1 cellular context compared by ENCODE assay signal in the genomic region with DNA sequence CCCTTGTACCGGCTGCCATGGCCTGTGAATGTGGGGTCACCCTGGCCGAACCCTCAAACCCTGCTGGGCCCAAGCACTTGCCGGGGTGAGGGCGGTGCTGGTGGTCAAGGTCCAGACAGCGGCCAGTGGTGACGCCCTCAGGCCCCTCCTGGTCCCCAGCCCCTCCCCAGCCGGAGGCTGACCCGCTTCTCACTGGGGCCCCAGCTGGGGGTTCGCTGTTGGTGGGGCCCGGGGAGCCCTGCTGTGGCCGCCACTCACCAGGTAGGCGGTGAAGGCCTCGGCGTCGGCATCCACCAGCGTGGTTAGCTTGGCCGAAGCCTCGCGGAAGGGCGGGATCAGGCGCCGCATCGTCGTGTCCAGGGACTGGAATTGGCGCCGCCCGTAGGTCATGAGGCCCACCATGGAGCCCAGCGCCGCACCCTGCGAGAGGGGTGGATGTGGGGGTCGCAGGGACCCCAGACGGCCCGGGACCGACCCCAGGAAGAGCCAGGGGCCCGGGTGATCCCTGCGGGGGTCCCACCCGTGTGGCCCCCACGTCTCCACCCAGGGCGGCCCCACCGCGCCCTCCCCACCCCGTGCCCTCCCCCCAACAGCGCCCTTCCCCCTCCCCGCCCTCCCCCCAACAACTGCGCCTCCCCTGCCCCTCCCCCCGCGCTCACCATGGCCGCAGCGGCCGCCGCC.
TF ChIP-seq lines count a peak whose summit lies in the region.

No MANE protein-coding gene starts in this region.

TF ChIP-seq in K562, 482 proteins besides CTCF, POLR2A, EP300 and RAD21:
- TF ChIP-seq ZBTB7A (IDR thresholded peaks at IDR 0.05; ENCODE audit: borderline replicate concordance, control insufficient read depth, low read depth, low read length) (peak; percentile 7; the same call in 1 of the 2 replicates), POLR2G (IDR thresholded peaks at IDR 0.05; ENCODE audit: low read depth, low read length) (peak; percentile 34), NCOA1 (IDR thresholded peaks at IDR 0.05; ENCODE audit: low read depth) (no peak)
